Comparison of ENCODE assay signal across 24 cellular contexts in genomic region chr20:14820771-14821170, GRCh38.
DNase-seq lines count a peak whose midpoint lies in the region; ATAC-seq and TF ChIP-seq lines count a peak whose summit lies in the region.
"Had no signal": no experiment of that assay in that cellular context is flagged by ENCODE, and none has a peak within 500 bp of the region (broad histone marks: within the 10 kb centered on the region; RNA-seq: fewer than 3 reads in every experiment).

No MANE protein-coding gene starts in this region.

- peaks cover 6% of the 10 kb centered on the region for H3K36me3 Mint-ChIP-seq in glutamatergic neuron (ENCODE audit: unreplicated experiment)
- no peaks in the 10 kb centered on the region for H3K36me3 Mint-ChIP-seq in activated T-cell treated with anti-CD3 and anti-CD28 coated beads, Interleukin-2, amount 50 U/mL, for 72 hours (ENCODE audit: insufficient read depth in 2 of 2)
- H3K36me3 Mint-ChIP-seq: activated naive CD4-positive, alpha-beta T cell treated with anti-CD3 and anti-CD28 coated beads, Interleukin-2, amount 10 ng/mL, durations not matched to agents 7 days and 5 days; CD4-positive, alpha-beta memory T cell had no signal

- DNase-seq in Ammon's horn (ENCODE audit: low spot score) (peak; percentile 24), NCI-H1105 (lab: John Stamatoyannopoulos, UW) (peak; percentile 52), fibroblast of the conjunctiva (ENCODE audit: low read depth) (peak; percentile 51), glutamatergic neuron (no peak), OCI-M2 (lab: John Stamatoyannopoulos, UW; ENCODE audit: unreplicated experiment) (no peak)
- DNase-seq in effector CD8-positive, alpha-beta T cell (lab: John Stamatoyannopoulos, UW) = no peak
- no peak for DNase-seq in activated T-cell treated with anti-CD3 and anti-CD28 coated beads, Interleukin-2, amount 50 U/mL, for 72 hours
- DNase-seq: activated CD4-positive, alpha-beta memory T cell treated with anti-CD3 and anti-CD28 coated beads, Interleukin-2, amount 10 ng/mL, durations not matched to agents 7 days and 5 days; activated CD4-positive, CD25-positive, alpha-beta regulatory T cell; activated naive CD4-positive, alpha-beta T cell treated with anti-CD3 and anti-CD28 coated beads, Interleukin-2, amount 10 ng/mL, durations not matched to agents 7 days and 5 days; activated T-cell treated with anti-CD3 and anti-CD28 coated beads, Interleukin-2, amount 50 U/mL, for 24 hours; anterior cingulate cortex; CD4-positive, alpha-beta memory T cell; endodermal cell; H7; KG1; left ventricle myocardium superior; nephron progenitor cell; posterior cingulate gyrus; stimulated activated CD4-positive, alpha-beta T cell treated with anti-CD3 and anti-CD28 coated beads, Interleukin-2, amount 100 ng/mL, for 24 hours; stimulated activated naive CD4-positive, alpha-beta T cell; T-helper 9 cell had no signal

- peaks cover 2% of the 10 kb centered on the region for H3K9me3 Mint-ChIP-seq in glutamatergic neuron (ENCODE audit: unreplicated experiment)
- peaks cover 5 to 15% of the 10 kb centered on the region in 2 donors for H3K9me3 Mint-ChIP-seq in activated T-cell treated with anti-CD3 and anti-CD28 coated beads, Interleukin-2, amount 50 U/mL, for 72 hours
- H3K9me3 Mint-ChIP-seq: endodermal cell, nephron progenitor cell had no signal

- peaks cover 12% of the 10 kb centered on the region for H3K4me1 Mint-ChIP-seq in glutamatergic neuron (ENCODE audit: low read depth, unreplicated experiment)
- no peaks in the 10 kb centered on the region for H3K4me1 Mint-ChIP-seq in activated T-cell treated with anti-CD3 and anti-CD28 coated beads, Interleukin-2, amount 50 U/mL, for 72 hours (ENCODE audit: low read depth)
- H3K4me1 Mint-ChIP-seq: activated CD4-positive, alpha-beta memory T cell treated with anti-CD3 and anti-CD28 coated beads, Interleukin-2, amount 10 ng/mL, durations not matched to agents 7 days and 5 days; activated naive CD4-positive, alpha-beta T cell treated with anti-CD3 and anti-CD28 coated beads, Interleukin-2, amount 10 ng/mL, durations not matched to agents 7 days and 5 days; CD4-positive, alpha-beta memory T cell; nephron progenitor cell had no signal

- no peak for ATAC-seq in activated T-cell treated with anti-CD3 and anti-CD28 coated beads, Interleukin-2, amount 50 U/mL, for 72 hours (replicated peaks in 1 of 2)
- ATAC-seq: left ventricle myocardium superior had no signal

- TF ChIP-seq CTCF in VCaP (conservative IDR thresholded peaks at IDR 0.05) (no peak), glutamatergic neuron (IDR thresholded peaks at IDR 0.05; ENCODE audit: partially characterized antibody, unreplicated experiment) (no peak)

- H3K27ac Mint-ChIP-seq in glutamatergic neuron (ENCODE audit: unreplicated experiment) = no peak overlapping the region
- no peak overlapping the region for H3K27ac Mint-ChIP-seq in activated T-cell treated with anti-CD3 and anti-CD28 coated beads, Interleukin-2, amount 50 U/mL, for 72 hours
- H3K27ac Mint-ChIP-seq: activated CD4-positive, alpha-beta memory T cell treated with anti-CD3 and anti-CD28 coated beads, Interleukin-2, amount 10 ng/mL, durations not matched to agents 7 days and 5 days; activated naive CD4-positive, alpha-beta T cell treated with anti-CD3 and anti-CD28 coated beads, Interleukin-2, amount 10 ng/mL, durations not matched to agents 7 days and 5 days; activated T-cell treated with anti-CD3 and anti-CD28 coated beads, Interleukin-2, amount 50 U/mL, for 24 hours; CD4-positive, alpha-beta memory T cell; endodermal cell; nephron progenitor cell had no signal

- H3K27me3 Mint-ChIP-seq in glutamatergic neuron (ENCODE audit: unreplicated experiment) = no peaks in the 10 kb centered on the region
- no peaks in the 10 kb centered on the region for H3K27me3 Mint-ChIP-seq in activated T-cell treated with anti-CD3 and anti-CD28 coated beads, Interleukin-2, amount 50 U/mL, for 72 hours (ENCODE audit: low read depth)
- H3K27me3 Mint-ChIP-seq: activated CD4-positive, alpha-beta memory T cell treated with anti-CD3 and anti-CD28 coated beads, Interleukin-2, amount 10 ng/mL, durations not matched to agents 7 days and 5 days; activated naive CD4-positive, alpha-beta T cell treated with anti-CD3 and anti-CD28 coated beads, Interleukin-2, amount 10 ng/mL, durations not matched to agents 7 days and 5 days; activated T-cell treated with anti-CD3 and anti-CD28 coated beads, Interleukin-2, amount 50 U/mL, for 24 hours; CD4-positive, alpha-beta memory T cell had no signal

- peak overlapping the region; percentile 64 for H3K27ac ChIP-seq in VCaP
- H3K27ac ChIP-seq: skin epidermis had no signal

- H3K4me3 Mint-ChIP-seq in glutamatergic neuron (ENCODE audit: unreplicated experiment) = no peak overlapping the region
- H3K4me3 Mint-ChIP-seq in activated T-cell treated with anti-CD3 and anti-CD28 coated beads, Interleukin-2, amount 50 U/mL, for 72 hours = no peak overlapping the region
- H3K4me3 Mint-ChIP-seq: activated CD4-positive, alpha-beta memory T cell treated with anti-CD3 and anti-CD28 coated beads, Interleukin-2, amount 10 ng/mL, durations not matched to agents 7 days and 5 days; activated naive CD4-positive, alpha-beta T cell treated with anti-CD3 and anti-CD28 coated beads, Interleukin-2, amount 10 ng/mL, durations not matched to agents 7 days and 5 days; activated T-cell treated with anti-CD3 and anti-CD28 coated beads, Interleukin-2, amount 50 U/mL, for 24 hours; CD4-positive, alpha-beta memory T cell; endodermal cell; nephron progenitor cell had no signal

Comparison
In these comparisons a context has a peak if more than half of its experiments do, and no peak if none do; other contexts are left out.
1. DNase-seq: peak in Ammon's horn (single experiment), NCI-H1105 (single experiment) and fibroblast of the conjunctiva (single experiment); none in effector CD8-positive, alpha-beta T cell (single experiment), glutamatergic neuron (single experiment), activated T-cell treated with anti-CD3 and anti-CD28 coated beads, Interleukin-2, amount 50 U/mL, for 72 hours (0 of 2) and OCI-M2 (single experiment).